21 cellular contexts compared by ENCODE assay signal in genomic region chr20:62656205-62656918, GRCh38. TPM values are rescaled to one million over a fixed set of nuclear protein-coding genes. Genes with fewer than 3 reads are reported as not detected.
DNase-seq lines count a peak whose midpoint lies in the region; ATAC-seq and TF ChIP-seq lines count a peak whose summit lies in the region.
"Had no signal": no experiment of that assay in that cellular context is flagged by ENCODE, and none has a peak within 500 bp of the region (broad histone marks: within the 10 kb centered on the region; RNA-seq: fewer than 3 reads in every experiment).

No MANE protein-coding gene starts in this region.

- POLR2A ChIA-PET in Panc1 (lab: Charles Lee), result no interaction called here

- H3K4me3 Mint-ChIP-seq in osteocyte (ENCODE audit: unreplicated experiment), result no peak overlapping the region
- H3K4me3 Mint-ChIP-seq in mesothelial cell of epicardium, result no peak overlapping the region
- H3K4me3 Mint-ChIP-seq: CD4-positive, CD25-positive, alpha-beta regulatory T cell; GM23338 had no signal

- no peak overlapping the region for H4K8ac ChIP-seq in trophoblast cell (ENCODE audit: low read depth, low read length)

- H3K4me1 ChIP-seq in Panc1 (ENCODE audit: control insufficient read depth, insufficient read depth, low read length) (peaks cover 89% of the 10 kb centered on the region), foreskin keratinocyte (peaks cover 9% of the 10 kb centered on the region), trophoblast cell (ENCODE audit: control insufficient read depth in 1 of 2, insufficient read depth in 2 of 2, low read length in 2 of 2) (peaks cover 7 to 12% of the 10 kb centered on the region in 2 experiments)
- H3K4me1 ChIP-seq: HAP-1 had no signal

- CTCF ChIA-PET in Panc1 (lab: Charles Lee), result interaction anchor here (0.5 kb wide), 1 partner anchor 135 kb away, joined by 3 read pairs; no protein-coding TSS in a partner anchor

- H3K9me3 ChIP-seq in Panc1 (ENCODE audit: control insufficient read depth, insufficient read depth, low read depth, low read length) (no peaks in the 10 kb centered on the region), trophoblast cell (ENCODE audit: insufficient read depth, low read depth, low read length) (no peaks in the 10 kb centered on the region)
- H3K9me3 ChIP-seq: HAP-1, SK-N-SH had no signal

- H2BK5ac ChIP-seq in trophoblast cell (ENCODE audit: low read depth, low read length, poor library complexity), result no peak overlapping the region

- H3K4me1 Mint-ChIP-seq in osteocyte (ENCODE audit: unreplicated experiment) (peaks cover 21% of the 10 kb centered on the region), mesothelial cell of epicardium (peaks cover 16% of the 10 kb centered on the region)

- no peaks in the 10 kb centered on the region for H3K79me2 ChIP-seq in trophoblast cell (ENCODE audit: control insufficient read depth, insufficient read depth, low read length, poor library complexity)

- H3K27ac ChIP-seq in Panc1 (ENCODE audit: low read length), result peak overlapping the region; percentile 74
- no peak overlapping the region for H3K27ac ChIP-seq in foreskin keratinocyte
- H3K27ac ChIP-seq in trophoblast cell (ENCODE audit: low read depth, low read length), result no peak overlapping the region

- H4K91ac ChIP-seq in trophoblast cell (ENCODE audit: low read depth, low read length), result no peak overlapping the region

- H2BK12ac ChIP-seq in trophoblast cell (ENCODE audit: low read length), result no peak overlapping the region

- BruUV-seq in Panc1 (replicated peaks; lab: Mats Ljungman, UMichigan), result no TSS peak

- no peak overlapping the region for H4K12ac ChIP-seq in trophoblast cell (ENCODE audit: low read depth, low read length)

- H2BK120ac ChIP-seq in trophoblast cell (ENCODE audit: insufficient read depth, low read length, poor library complexity), result no peak overlapping the region

- H3K18ac ChIP-seq in trophoblast cell (ENCODE audit: low read length), result no peak overlapping the region

- H3K9me3 Mint-ChIP-seq in osteocyte (ENCODE audit: unreplicated experiment) (no peaks in the 10 kb centered on the region), mesothelial cell of epicardium (no peaks in the 10 kb centered on the region)
- H3K9me3 Mint-ChIP-seq: CD4-positive, CD25-positive, alpha-beta regulatory T cell; GM23338 had no signal

- ATAC-seq in Panc1 (peak; percentile 20), foreskin keratinocyte (peak; percentile 46)
- ATAC-seq: GM23338 had no signal

- H3K9ac ChIP-seq in trophoblast cell (ENCODE audit: low read length), result no peak overlapping the region
- H3K9ac ChIP-seq: SK-N-SH had no signal

- H3K14ac ChIP-seq in trophoblast cell (ENCODE audit: low read length), result no peak overlapping the region

- no peak overlapping the region for H2AK5ac ChIP-seq in trophoblast cell (ENCODE audit: low read length)

- no peaks in the 10 kb centered on the region for H3K27me3 ChIP-seq in Panc1 (ENCODE audit: control insufficient read depth, insufficient read depth, low read length)
- H3K27me3 ChIP-seq in foreskin keratinocyte, result no peaks in the 10 kb centered on the region
- no peaks in the 10 kb centered on the region for H3K27me3 ChIP-seq in trophoblast cell (ENCODE audit: insufficient read depth, low read length)

- no peaks in the 10 kb centered on the region for H3K79me1 ChIP-seq in trophoblast cell (ENCODE audit: low read length)

- H3K4me2 ChIP-seq in trophoblast cell (ENCODE audit: low read length), result no peak overlapping the region
- H3K4me2 ChIP-seq: GM23338, SK-N-SH had no signal

- H3K23ac ChIP-seq in trophoblast cell (ENCODE audit: low read length), result no peak overlapping the region

- no peak overlapping the region for H2AFZ ChIP-seq in trophoblast cell (ENCODE audit: insufficient read depth, low read length, poor library complexity)
- H2AFZ ChIP-seq: GM23338 had no signal

- no CpG with 5 or more reads among the region's 39 CpGs for WGBS in trophoblast cell (ENCODE audit: extremely low coverage, insufficient coverage, insufficient read length)

- H3K36me3 ChIP-seq in Panc1 (ENCODE audit: control insufficient read depth, insufficient read depth, low read length), result 0 out of 2 replicates have a peak, but pooled peaks cover 3% of the 10 kb centered on the region
- no peaks in the 10 kb centered on the region for H3K36me3 ChIP-seq in trophoblast cell (ENCODE audit: control insufficient read depth in 1 of 2, insufficient read depth in 2 of 2, low read length in 2 of 2)
- H3K36me3 ChIP-seq: HAP-1 had no signal

- H3K36me3 Mint-ChIP-seq in osteocyte (ENCODE audit: unreplicated experiment), result no peaks in the 10 kb centered on the region
- H3K36me3 Mint-ChIP-seq in mesothelial cell of epicardium, result no peaks in the 10 kb centered on the region
- H3K36me3 Mint-ChIP-seq: CD4-positive, CD25-positive, alpha-beta regulatory T cell had no signal

- no peak overlapping the region for H3K4ac ChIP-seq in trophoblast cell (ENCODE audit: low read depth, low read length)

- H3K27ac Mint-ChIP-seq in osteocyte (ENCODE audit: unreplicated experiment) (no peak overlapping the region), mesothelial cell of epicardium (no peak overlapping the region)
- H3K27ac Mint-ChIP-seq: CD4-positive, CD25-positive, alpha-beta regulatory T cell; GM23338 had no signal

- TF ChIP-seq CTCF in Panc1 (IDR thresholded peaks at IDR 0.05) (no peak), foreskin keratinocyte (conservative IDR thresholded peaks at IDR 0.05) (no peak), osteocyte (IDR thresholded peaks at IDR 0.05) (no peak), mesothelial cell of epicardium (IDR thresholded peaks at IDR 0.05; ENCODE audit: unreplicated experiment) (no peak)

- H3K27me3 Mint-ChIP-seq in osteocyte (ENCODE audit: unreplicated experiment), result no peaks in the 10 kb centered on the region
- H3K27me3 Mint-ChIP-seq in mesothelial cell of epicardium (ENCODE audit: low read depth), result no peaks in the 10 kb centered on the region
- H3K27me3 Mint-ChIP-seq: CD4-positive, CD25-positive, alpha-beta regulatory T cell had no signal

- DNase-seq in ELF-1 (ENCODE audit: low read depth, low spot score) (peak; percentile 79), Panc1 (ENCODE audit: low read depth, low spot score) (no peak), foreskin keratinocyte (peak; percentile 50 to 65), trophoblast cell (peak; percentile 96 to 98), osteocyte (ENCODE audit: extremely low spot score, unreplicated experiment) (no peak), T1000 (lab: John Stamatoyannopoulos, UW) (no peak), mesothelial cell of epicardium (ENCODE audit: low spot score in 2 of 2, unreplicated experiment in 2 of 2) (no peak)
- DNase-seq in stimulated activated CD4-positive, alpha-beta T cell treated with anti-CD3 and anti-CD28 coated beads, Interleukin-15, amount 100 ng/mL, for 24 hours, result no peak
- DNase-seq: CD4-positive, CD25-positive, alpha-beta regulatory T cell; DMS79 treated with DMSO at 0.1 percent for 48 hours; Karpas-422; NCI-H1417 treated with DMSO at 0.1 percent for 48 hours; NCI-H187 treated with DMSO at 0.1 percent for 48 hours; NCI-H2107; NCI-H446 treated with DMSO at 0.1 percent for 48 hours; NCI-H526 treated with DMSO at 0.1 percent for 48 hours; SHP77 treated with DMSO at 0.1 percent for 48 hours; SK-N-SH had no signal

- intact Hi-C loops in Panc1 (cut with micrococcal nuclease; ENCODE audit: unreplicated experiment), result no loop called here

- in situ Hi-C loops in Panc1 (cut with HindIII; ENCODE audit: low pct_unique_long_range_greater_than_20kb, low sequenced_read_pairs), result no loop called here

- H3K4me3 ChIP-seq in Panc1 (ENCODE audit: low read depth in 2 of 2, low read length in 2 of 2), result no peak overlapping the region
- H3K4me3 ChIP-seq in trophoblast cell (ENCODE audit: low read depth, low read length), result no peak overlapping the region
- H3K4me3 ChIP-seq: GM23338, HAP-1 had no signal

RNA-seq across cellular contexts. Expression of gene SLCO4A1, which starts 14.1 kb away (rescaled TPM):
- total RNA-seq in Panc1 (2021; ENCODE audit: unreplicated experiment) (167 TPM), foreskin keratinocyte (2.3 and 2.4 TPM in 2 replicates), osteocyte (1.2 and 1.5 TPM in 2 replicates), mesothelial cell of epicardium (3.7 to 4.5 TPM (median 4.3 TPM) in 3 replicates)
- polyA plus RNA-seq in Panc1 (2012; ENCODE audit: insufficient read length), result 145 TPM
- 1.5 and 1.9 TPM in 2 replicates for polyA plus RNA-seq in foreskin keratinocyte
- 63.6 and 64.8 TPM in 2 replicates for polyA plus RNA-seq in trophoblast cell (2013)

RNA-seq across cellular contexts. Expression of gene NTSR1, which starts 52.3 kb away (rescaled TPM):
- total RNA-seq in Panc1 (2021; ENCODE audit: unreplicated experiment) (44.1 TPM), foreskin keratinocyte (2.3 and 2.8 TPM in 2 replicates), osteocyte (0.11 and 0.16 TPM in 2 replicates), mesothelial cell of epicardium (0.36 to 0.71 TPM (median 0.54 TPM) in 3 replicates)
- polyA plus RNA-seq in Panc1 (2012; ENCODE audit: insufficient read length), result 73.6 TPM
- 3.1 and 3.3 TPM in 2 replicates for polyA plus RNA-seq in foreskin keratinocyte
- polyA plus RNA-seq in trophoblast cell (2013), result 0.03 and 0.08 TPM in 2 replicates
- total RNA-seq: G401 had no signal

Comparison
In these comparisons a context has a peak if more than half of its experiments do, and no peak if none do; other contexts are left out.
1. DNase-seq: peak in ELF-1 (single experiment), foreskin keratinocyte (2 of 2) and trophoblast cell (2 of 2); none in Panc1 (single experiment), osteocyte (single experiment), T1000 (single experiment), mesothelial cell of epicardium (0 of 2) and stimulated activated CD4-positive, alpha-beta T cell treated with anti-CD3 and anti-CD28 coated beads, Interleukin-15, amount 100 ng/mL, for 24 hours (single experiment).
2. RNA of gene SLCO4A1, which starts 14.1 kb away (total RNA-seq): 167 TPM in Panc1 (single experiment); 3.7 to 4.5 TPM in mesothelial cell of epicardium, 2.3 to 2.4 TPM in foreskin keratinocyte and 1.2 to 1.5 TPM in osteocyte; every median in the first group is over 10 times any median in the second.
3. RNA of gene NTSR1, which starts 52.3 kb away (total RNA-seq): 44.1 TPM in Panc1 (single experiment); 2.3 to 2.8 TPM in foreskin keratinocyte, 0.36 to 0.71 TPM in mesothelial cell of epicardium and 0.11 to 0.16 TPM in osteocyte; every median in the first group is over 10 times any median in the second.